19 cellular contexts compared by ENCODE assay signal in the genomic region with DNA sequence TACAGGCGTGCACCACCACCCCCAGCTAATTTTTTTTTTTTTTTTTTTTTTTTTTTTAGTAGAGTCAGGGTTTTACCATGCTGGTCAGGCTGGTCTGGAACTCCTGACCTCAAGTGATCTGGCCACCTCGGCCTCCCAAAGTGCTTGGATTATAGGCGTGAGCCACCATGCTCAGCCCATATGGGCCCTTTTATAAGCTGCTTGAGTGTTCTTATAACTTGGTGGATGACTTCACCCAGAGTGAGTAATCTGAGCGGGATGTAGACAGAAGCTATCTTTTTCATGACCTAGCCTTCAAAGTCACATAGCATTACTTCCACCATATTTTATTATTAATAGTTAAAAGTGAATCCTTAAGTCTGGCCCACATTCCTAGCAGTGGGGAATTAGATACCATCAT.
DNase-seq lines count a peak whose midpoint lies in the region; ATAC-seq, FAIRE-seq and TF ChIP-seq lines count a peak whose summit lies in the region.
"Had no signal": no experiment of that assay in that cellular context is flagged by ENCODE, and none has a peak within 500 bp of the region (broad histone marks: within the 10 kb centered on the region; RNA-seq: fewer than 3 reads in every experiment).

No MANE protein-coding gene starts in this region.

- FAIRE-seq in HTR-8/SVneo (lab: Jason Lieb, UNC): peak; percentile 66
- FAIRE-seq: endothelial cell of umbilical vein had no signal

- DNase-seq in AG20443 (ENCODE audit: low spot score): peak; percentile 32
- no peak for DNase-seq in HTR-8/SVneo (ENCODE audit: insufficient read length, low spot score)
- peak; percentile 68 for DNase-seq in amniotic epithelial cell (ENCODE audit: low read depth)
- DNase-seq in foreskin fibroblast: peak; percentile 53 to 81
- no peak for DNase-seq in NCI-H526 (lab: John Stamatoyannopoulos, UW)
- DNase-seq: activated CD8-positive, alpha-beta T cell treated with anti-CD3 and anti-CD28 coated beads for 36 hours; activated T-cell treated with anti-CD3 and anti-CD28 coated beads, Interleukin-2, amount 50 U/mL, for 24 hours; CD4-positive, alpha-beta memory T cell; dermis blood vessel endothelial cell; DMS153; NCI-H1092 treated with DMSO at 0.1 percent for 48 hours; T-helper 9 cell had no signal

- no peak for ATAC-seq in GM21423 (IDR thresholded peaks at IDR 0.05; ENCODE audit: unreplicated experiment)
- ATAC-seq in GM18520 (IDR thresholded peaks at IDR 0.05; ENCODE audit: unreplicated experiment): no peak
- no peak for ATAC-seq in GM19452 (IDR thresholded peaks at IDR 0.05; ENCODE audit: unreplicated experiment)
- ATAC-seq: activated CD8-positive, alpha-beta T cell treated with anti-CD3 and anti-CD28 coated beads for 36 hours; left lobe of liver had no signal

- no peak overlapping the region for H3K4me3 ChIP-seq in foreskin fibroblast (ENCODE audit: low read depth in 1 of 2, low read length in 2 of 2)
- H3K4me3 ChIP-seq: prostate gland, skin epidermis had no signal

- TF ChIP-seq CTCF in foreskin fibroblast (IDR thresholded peaks at IDR 0.05; ENCODE audit: low read depth, low read length): no peak

Comparison
In these comparisons a context has a peak if more than half of its experiments do, and no peak if none do; other contexts are left out.
1. DNase-seq: peak in AG20443 (single experiment), amniotic epithelial cell (single experiment) and foreskin fibroblast (2 of 2); none in HTR-8/SVneo (single experiment) and NCI-H526 (0 of 2).